In the genomic region with DNA sequence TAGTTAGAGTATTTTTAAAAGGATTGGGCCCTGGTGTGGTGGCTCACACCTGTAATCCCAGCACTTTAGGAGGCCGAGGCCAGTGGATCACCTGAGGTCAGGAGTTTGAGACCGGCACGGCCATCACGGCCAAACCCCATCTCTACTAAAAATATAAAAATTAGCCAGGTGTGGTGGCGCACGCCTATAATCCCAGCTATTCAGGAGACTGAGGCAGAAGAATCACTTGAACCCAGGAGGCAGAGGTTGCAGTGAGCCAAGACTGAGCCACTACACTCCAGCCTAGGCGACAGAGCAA, we compare ENCODE assay signal across 17 cellular contexts. TPM values are rescaled to one million over a fixed set of nuclear protein-coding genes. Genes with fewer than 3 reads are reported as not detected.
"Had no signal": no experiment of that assay in that cellular context is flagged by ENCODE, and none has a peak within 500 bp of the region (broad histone marks: within the 10 kb centered on the region; RNA-seq: fewer than 3 reads in every experiment).

No MANE protein-coding gene starts in this region.

RNA-seq across cellular contexts. Expression of a gene that starts 31.8 kb away (rescaled TPM):
- total RNA-seq: activated CD4-positive, alpha-beta memory T cell treated with anti-CD3 and anti-CD28 coated beads for 36 hours; activated CD4-positive, alpha-beta T cell treated with anti-CD3 and anti-CD28 coated beads for 36 hours; activated CD4-positive, alpha-beta T cell treated with anti-CD3 and anti-CD28 coated beads, Interleukin-2, amount 10 ng/mL, durations not matched to agents 24 days and 14 days; activated naive CD4-positive, alpha-beta T cell treated with anti-CD3 and anti-CD28 coated beads, Interleukin-2, amount 50 U/mL, for 72 hours; activated naive CD8-positive, alpha-beta T cell treated with anti-CD3 and anti-CD28 coated beads, Interleukin-2, amount 10 ng/mL, durations not matched to agents 7 days and 5 days; activated T-cell treated with anti-CD3 and anti-CD28 coated beads, Interleukin-2, amount 50 U/mL, for 72 hours; ascending aorta; bronchial epithelial cell; cardiac septum; cerebellum; dermis blood vessel endothelial cell; esophagus muscularis mucosa; foreskin keratinocyte; gastrocnemius medialis; heart right ventricle; hepatocyte; T-helper 2 cell treated with Interferon-gamma antibody and Interleukin-4, amounts not matched to agents 100 ng/mL and 5 ng/mL, for 36 hours had no signal
- polyA plus RNA-seq: foreskin keratinocyte, heart right ventricle, hepatocyte had no signal
